In genomic region chr4:8328866-8329559, GRCh38 we compare ENCODE assay signal across 11 cellular contexts. TPM values are rescaled to one million over a fixed set of nuclear protein-coding genes. Genes with fewer than 3 reads are reported as not detected.
"Had no signal": no experiment of that assay in that cellular context is flagged by ENCODE, and none has a peak within 500 bp of the region (broad histone marks: within the 10 kb centered on the region; RNA-seq: fewer than 3 reads in every experiment).

No MANE protein-coding gene starts in this region.

- H3K9me3 ChIP-seq: adrenal gland, transverse colon had no signal

- H3K27ac Mint-ChIP-seq: brain; dendritic cell treated with granulocyte-macrophage colony-stimulating factor and Interleukin-4, amounts not matched to agents 40 ng/mL and 50 ng/mL, for 4 days; nephron progenitor cell had no signal

- H3K4me3 Mint-ChIP-seq: brain; dendritic cell treated with granulocyte-macrophage colony-stimulating factor and Interleukin-4, amounts not matched to agents 40 ng/mL and 50 ng/mL, for 4 days; nephron progenitor cell had no signal

- H3K9me3 Mint-ChIP-seq: dendritic cell treated with granulocyte-macrophage colony-stimulating factor and Interleukin-4, amounts not matched to agents 40 ng/mL and 50 ng/mL, for 4 days had no signal

- H3K36me3 ChIP-seq: adrenal gland, transverse colon had no signal

- H3K27ac ChIP-seq: adrenal gland, transverse colon had no signal

- H3K27me3 Mint-ChIP-seq: dendritic cell treated with granulocyte-macrophage colony-stimulating factor and Interleukin-4, amounts not matched to agents 40 ng/mL and 50 ng/mL, for 4 days had no signal

- DNase-seq: activated CD4-positive, alpha-beta T cell treated with anti-CD3 and anti-CD28 coated beads, Interleukin-2, amount 50 U/mL, for 4 hours; activated naive CD4-positive, alpha-beta T cell treated with Interleukin-2 at 50 U/mL for 16 hours; activated T-cell treated with anti-CD3 and anti-CD28 coated beads, Interleukin-2, amount 50 U/mL, for 48 hours; adrenal gland; nephron progenitor cell; stimulated activated CD4-positive, alpha-beta T cell treated with anti-CD3 and anti-CD28 coated beads, Interleukin-15, amount 100 ng/mL, for 24 hours; stimulated activated CD4-positive, alpha-beta T cell treated with anti-CD3 and anti-CD28 coated beads, Interleukin-4, amount 100 ng/mL, for 24 hours; transverse colon had no signal

- H3K4me3 ChIP-seq: adrenal gland, transverse colon had no signal

- H3K27me3 ChIP-seq: adrenal gland, transverse colon had no signal

- H3K36me3 Mint-ChIP-seq: brain had no signal

- H3K4me1 Mint-ChIP-seq: brain, nephron progenitor cell had no signal

RNA-seq across cellular contexts. Expression of gene HTRA3, which starts 59.5 kb away (rescaled TPM):
- total RNA-seq: T-helper 2 cell treated with Interferon-gamma antibody and Interleukin-4, amounts not matched to agents 100 ng/mL and 5 ng/mL, for 36 hours had no signal
